Comparison of ENCODE assay signal across 14 cellular contexts in the genomic region with DNA sequence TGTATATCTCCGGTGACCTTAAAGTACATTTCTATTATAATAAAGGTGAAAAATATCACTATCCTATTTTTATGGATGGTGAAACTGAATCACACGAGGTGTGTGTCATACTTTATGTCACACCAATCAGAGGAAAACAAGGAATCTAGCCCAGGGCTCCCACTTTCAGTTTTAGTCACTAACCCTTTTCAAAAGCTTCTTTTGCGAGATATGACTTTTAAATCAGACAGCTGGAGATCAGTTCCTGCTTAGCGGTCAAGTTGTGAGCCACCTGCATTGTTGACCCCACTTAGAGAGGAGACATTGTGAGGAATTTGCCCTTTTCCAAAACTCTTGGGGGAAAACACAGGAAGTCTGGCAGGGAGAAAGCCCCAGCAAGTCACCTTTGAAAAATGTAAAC.
A peak's percentile ranks its signal among the peaks of the same experiment; 100 is the strongest.
DNase-seq lines count a peak whose midpoint lies in the region; ATAC-seq, FAIRE-seq and TF ChIP-seq lines count a peak whose summit lies in the region.
"Had no signal": no experiment of that assay in that cellular context is flagged by ENCODE, and none has a peak within 500 bp of the region (broad histone marks: within the 10 kb centered on the region; RNA-seq: fewer than 3 reads in every experiment).

No MANE protein-coding gene starts in this region.

- H3K27me3 ChIP-seq in adipocyte (replicated peaks; ENCODE audit: control insufficient read depth, insufficient read depth, low read length) (no peaks in the 10 kb centered on the region), keratinocyte (ENCODE audit: control insufficient read depth, extremely low read depth, insufficient read depth, low read length) (no peaks in the 10 kb centered on the region)
- H3K27me3 ChIP-seq: gastrocnemius medialis, vagina had no signal

- no peaks in the 10 kb centered on the region for H3K79me2 ChIP-seq in keratinocyte (ENCODE audit: control insufficient read depth, insufficient read depth, low read length)

- DNase-seq in ELR (ENCODE audit: low read depth) (peak; percentile 69), adipocyte (ENCODE audit: low read depth) (peak; percentile 9), keratinocyte (ENCODE audit: low read depth, low spot score) (no peak), GM20000 (ENCODE audit: low spot score) (no peak)
- no peak for DNase-seq in effector CD8-positive, alpha-beta T cell (lab: John Stamatoyannopoulos, UW)
- no peak for DNase-seq in stimulated activated CD4-positive, alpha-beta T cell treated with anti-CD3 and anti-CD28 coated beads, Interleukin-2, amount 100 ng/mL, for 24 hours
- DNase-seq: activated CD4-positive, alpha-beta T cell treated with anti-CD3 and anti-CD28 coated beads, Interleukin-2, amount 10 ng/mL, durations not matched to agents 24 days and 14 days; activated effector memory CD4-positive, alpha-beta T cell treated with anti-CD3 and anti-CD28 coated beads, Interleukin-2, amount 50 U/mL, for 16 hours; gastrocnemius medialis; NCI-H1694 treated with DMSO at 0.1 percent for 48 hours; stimulated activated CD4-positive, alpha-beta T cell treated with anti-CD3 and anti-CD28 coated beads, Interleukin-12 subunit alpha, Interleukin-12 subunit beta, amount 100 ng/mL, for 4 hours had no signal

- H3K4me3 ChIP-seq in adipocyte (ENCODE audit: low read length): no peak overlapping the region
- no peak overlapping the region for H3K4me3 ChIP-seq in keratinocyte (ENCODE audit: control insufficient read depth in 2 of 3, extremely low read depth in 1 of 3, insufficient read depth in 2 of 3, low read depth in 1 of 3, low read length in 3 of 3)
- H3K4me3 ChIP-seq: gastrocnemius medialis, vagina had no signal

- dilution Hi-C loops in keratinocyte (cut with MboI; ENCODE audit: extremely low pct_ligation_motif_present, low sequenced_read_pairs): no loop called here

- H3K27ac ChIP-seq in keratinocyte (ENCODE audit: control insufficient read depth, insufficient read depth, low read length): no peak overlapping the region
- H3K27ac ChIP-seq: gastrocnemius medialis, vagina had no signal

- H3K4me2 ChIP-seq in keratinocyte (ENCODE audit: control insufficient read depth, extremely low read depth, insufficient read depth, low read depth, low read length): peak overlapping the region; percentile 8

- no peaks in the 10 kb centered on the region for H3K9me3 ChIP-seq in adipocyte (ENCODE audit: control insufficient read depth, low read length)
- no peaks in the 10 kb centered on the region for H3K9me3 ChIP-seq in keratinocyte (ENCODE audit: control insufficient read depth, low read depth, low read length)
- H3K9me3 ChIP-seq: gastrocnemius medialis, vagina had no signal

- ATAC-seq in HG03342 (IDR thresholded peaks at IDR 0.05; ENCODE audit: unreplicated experiment) (peak; percentile 56), GM21423 (IDR thresholded peaks at IDR 0.05; ENCODE audit: unreplicated experiment) (no peak)
- ATAC-seq: gastrocnemius medialis had no signal

- TF ChIP-seq CTCF in keratinocyte (optimal IDR thresholded peaks at IDR 0.05 in 1 of 3, IDR thresholded peaks at IDR 0.05 in 1 of 3, conservative IDR thresholded peaks at IDR 0.05 in 1 of 3; ENCODE audit: extremely low read depth in 1 of 3, insufficient read depth in 2 of 3, low read length in 3 of 3): no peak
- no peak for TF ChIP-seq CTCF in GM20000 (IDR thresholded peaks at IDR 0.05; ENCODE audit: extremely low read depth, missing control alignments)

- H3K36me3 ChIP-seq in adipocyte (ENCODE audit: control insufficient read depth, insufficient read depth, low read length, severe bottlenecking): no peaks in the 10 kb centered on the region
- H3K36me3 ChIP-seq in keratinocyte (ENCODE audit: control insufficient read depth in 2 of 2, extremely low read depth in 1 of 2, insufficient read depth in 2 of 2, low read length in 2 of 2): no peaks in the 10 kb centered on the region
- H3K36me3 ChIP-seq: gastrocnemius medialis, vagina had no signal

- H3K4me1 ChIP-seq in adipocyte (ENCODE audit: control insufficient read depth, insufficient read depth, low read length): peaks cover 4% of the 10 kb centered on the region
- H3K4me1 ChIP-seq in keratinocyte (ENCODE audit: control insufficient read depth, extremely low read depth, insufficient read depth, low read length): no peaks in the 10 kb centered on the region
- H3K4me1 ChIP-seq: gastrocnemius medialis, vagina had no signal

- H3K9me1 ChIP-seq in keratinocyte (ENCODE audit: control insufficient read depth, extremely low read depth, insufficient read depth, low read length): no peaks in the 10 kb centered on the region

- peak overlapping the region; percentile 60 for H2AFZ ChIP-seq in keratinocyte (ENCODE audit: control insufficient read depth, low read length)

- H3K9ac ChIP-seq in adipocyte (ENCODE audit: low read length): no peak overlapping the region
- no peak overlapping the region for H3K9ac ChIP-seq in keratinocyte (ENCODE audit: control insufficient read depth, extremely low read depth, insufficient read depth, low read length)

- FAIRE-seq in keratinocyte (lab: Jason Lieb, UNC): no peak

- no peaks in the 10 kb centered on the region for H4K20me1 ChIP-seq in keratinocyte (ENCODE audit: control insufficient read depth, extremely low read depth, insufficient read depth, low read length)

Comparison
In these comparisons a context has a peak if more than half of its experiments do, and no peak if none do; other contexts are left out.
1. DNase-seq: peak in ELR (single experiment) and adipocyte (single experiment); none in keratinocyte (single experiment), effector CD8-positive, alpha-beta T cell (single experiment), stimulated activated CD4-positive, alpha-beta T cell treated with anti-CD3 and anti-CD28 coated beads, Interleukin-2, amount 100 ng/mL, for 24 hours (0 of 2) and GM20000 (single experiment).